Comparison of ENCODE assay signal across 19 cellular contexts in the genomic region with DNA sequence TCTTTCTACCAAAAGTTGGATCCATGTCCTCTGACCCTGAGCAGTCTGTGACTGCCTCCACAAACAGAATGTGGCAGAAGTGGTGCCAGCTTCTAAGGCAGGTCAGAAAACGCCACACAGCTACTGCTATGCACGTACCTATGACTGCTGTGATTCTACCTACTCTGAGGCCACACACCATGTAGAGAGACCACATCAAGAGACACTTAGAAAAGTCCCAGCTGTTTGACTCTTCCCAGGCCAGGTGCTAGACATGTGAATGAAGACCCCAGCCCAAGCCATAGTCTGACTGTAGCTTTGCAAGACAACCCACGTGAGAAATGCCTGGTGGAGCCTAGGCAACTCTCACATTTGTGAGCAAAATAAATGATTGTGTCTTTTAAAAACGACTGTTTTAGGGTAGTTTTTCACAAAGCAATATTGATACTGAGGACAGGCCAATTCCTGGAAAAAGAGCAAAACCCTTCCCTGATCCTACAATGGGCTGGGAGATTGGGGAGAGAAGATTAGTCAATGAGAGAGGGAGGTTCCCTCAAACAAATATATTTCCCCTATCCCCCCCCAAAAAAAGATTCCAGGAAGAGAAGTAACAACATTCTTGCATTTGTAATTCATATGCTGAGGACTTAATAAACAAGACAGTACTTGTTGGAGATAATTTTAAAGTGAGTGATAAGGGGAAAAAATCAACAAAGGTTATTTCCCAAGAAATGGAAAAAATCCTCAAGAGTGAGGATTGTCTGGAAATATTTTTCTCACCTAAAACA. TPM values are rescaled to one million over a fixed set of nuclear protein-coding genes. Genes with fewer than 3 reads are reported as not detected.
DNase-seq lines count a peak whose midpoint lies in the region; ATAC-seq, FAIRE-seq and TF ChIP-seq lines count a peak whose summit lies in the region.
"Had no signal": no experiment of that assay in that cellular context is flagged by ENCODE, and none has a peak within 500 bp of the region (broad histone marks: within the 10 kb centered on the region; RNA-seq: fewer than 3 reads in every experiment).

No MANE protein-coding gene starts in this region.

- no peaks in the 10 kb centered on the region for H3K27me3 Mint-ChIP-seq in activated CD4-positive, alpha-beta T cell treated with anti-CD3 and anti-CD28 coated beads for 36 hours
- H3K27me3 Mint-ChIP-seq in naive thymus-derived CD8-positive, alpha-beta T cell: no peaks in the 10 kb centered on the region
- H3K27me3 Mint-ChIP-seq: stimulated activated naive CD8-positive, alpha-beta T cell treated with anti-CD3 and anti-CD28 coated beads, Interleukin-15, Interleukin-2, amounts not matched to agents 100 ng/mL and 50 ng/mL, for 24 hours had no signal

- peak; percentile 69 for ATAC-seq in activated CD4-positive, alpha-beta T cell treated with anti-CD3 and anti-CD28 coated beads for 36 hours
- ATAC-seq in K562: peak; percentile 31
- peak; percentile 91 to 96 for ATAC-seq in naive thymus-derived CD8-positive, alpha-beta T cell
- ATAC-seq: lower lobe of right lung had no signal

- TF ChIP-seq POLR2A in K562 (conservative IDR thresholded peaks at IDR 0.05): no peak

- in situ Hi-C loops in K562 (cut with MboI): no loop called here

- CTCF ChIA-PET in activated CD4-positive, alpha-beta T cell treated with anti-CD3 and anti-CD28 coated beads for 36 hours (lab: Charles Lee): no interaction called here
- CTCF ChIA-PET in K562 (lab: Yijun Ruan, JAX; ENCODE audit: low intra/inter-chr PET ratio): no interaction called here

- no peak overlapping the region for H3K4me3 Mint-ChIP-seq in activated CD4-positive, alpha-beta T cell treated with anti-CD3 and anti-CD28 coated beads for 36 hours
- H3K4me3 Mint-ChIP-seq in naive thymus-derived CD8-positive, alpha-beta T cell: peak overlapping the region in 9 of 10 donors; percentile 15 to 85 (median 77)
- H3K4me3 Mint-ChIP-seq: nephron; stimulated activated naive CD8-positive, alpha-beta T cell treated with anti-CD3 and anti-CD28 coated beads, Interleukin-15, Interleukin-2, amounts not matched to agents 100 ng/mL and 50 ng/mL, for 24 hours had no signal

- BruUV-seq in K562 (replicated peaks; lab: Mats Ljungman, UMichigan): no TSS peak

- 0 out of 2 replicates have a peak, but pooled peaks cover 12% of the 10 kb centered on the region for H4K20me1 ChIP-seq in K562 (replicated peaks; ENCODE audit: control insufficient read depth, insufficient read depth, low read length)

- H3K9ac ChIP-seq in K562 (ENCODE audit: insufficient read depth in 1 of 2, low read depth in 2 of 2, low read length in 2 of 2): peak overlapping the region; percentile 13 to 78; a peak in 2 of 4 replicates
- H3K9ac ChIP-seq: BLaER1 treated with 17β-estradiol and CSF1 and Interleukin-3, amounts not matched to agents 10 nM and 100 nM had no signal

- H3K4me1 ChIP-seq in K562 (replicated peaks in 1 of 2; ENCODE audit: control insufficient read depth in 2 of 2, insufficient read depth in 2 of 2, low read length in 2 of 2): peaks cover 6 to 26% of the 10 kb centered on the region in 2 experiments; a peak in 4 of 5 replicates
- H3K4me1 ChIP-seq: prostate gland had no signal

- peak overlapping the region; percentile 22; the same call in 1 of the 2 replicates for H3K4me2 ChIP-seq in K562 (ENCODE audit: insufficient read depth, low read length)
- H3K4me2 ChIP-seq: BLaER1 treated with 17β-estradiol and CSF1 and Interleukin-3, amounts not matched to agents 10 nM and 100 nM had no signal

- no peaks in the 10 kb centered on the region for H3K36me3 ChIP-seq in K562 (ENCODE audit: control insufficient read depth, insufficient read depth, low read length)
- H3K36me3 ChIP-seq: lower lobe of right lung, prostate gland had no signal

- H3K4me1 Mint-ChIP-seq in activated CD4-positive, alpha-beta T cell treated with anti-CD3 and anti-CD28 coated beads for 36 hours: peaks cover 79% of the 10 kb centered on the region
- peaks cover 37 to 89% (median 78%) of the 10 kb centered on the region in 4 donors for H3K4me1 Mint-ChIP-seq in naive thymus-derived CD8-positive, alpha-beta T cell

- no peak overlapping the region for H2AFZ ChIP-seq in K562 (ENCODE audit: low read depth, low read length)

- H3K79me2 ChIP-seq in K562 (ENCODE audit: control insufficient read depth, insufficient read depth, low read length): peaks cover 76% of the 10 kb centered on the region

- no peak for TF ChIP-seq EP300 in K562 (IDR thresholded peaks at IDR 0.05; ENCODE audit: low read length)

- no peak for DNase-seq in activated CD4-positive, alpha-beta T cell treated with anti-CD3 and anti-CD28 coated beads for 36 hours
- no peak for DNase-seq in activated CD4-positive, alpha-beta T cell treated with anti-CD3 and anti-CD28 coated beads, Interleukin-2, amount 50 U/mL, for 4 hours
- peak; percentile 75 for DNase-seq in Jurkat, Clone E6-1 (ENCODE audit: low read depth, low spot score)
- DNase-seq in K562 (ENCODE audit: extremely low read depth in 1 of 4, low spot score in 3 of 4) (no peak), amygdala (lab: John Stamatoyannopoulos, UW) (no peak), NCI-H446 treated with DMSO at 0.1 percent for 48 hours (lab: John Stamatoyannopoulos, UW) (no peak), foreskin fibroblast (no peak)
- peak in 7 of 10 donors; percentile 11 to 49 (median 25) for DNase-seq in naive thymus-derived CD8-positive, alpha-beta T cell
- DNase-seq: 8988T; DMS79 treated with DMSO at 0.1 percent for 48 hours; foreskin melanocyte; lower lobe of right lung; NCI-H2171; stimulated activated CD4-positive, alpha-beta T cell treated with anti-CD3 and anti-CD28 coated beads, Interleukin-12 subunit alpha, Interleukin-12 subunit beta, amount 100 ng/mL, for 4 hours; SW 1271 had no signal

- no peak overlapping the region; the same call in 2 of the 3 replicates for H3K27ac ChIP-seq in K562 (ENCODE audit: extremely low read depth, low read depth, low read length)
- H3K27ac ChIP-seq: BLaER1 treated with 17β-estradiol and CSF1 and Interleukin-3, amounts not matched to agents 10 nM and 100 nM; lower lobe of right lung; prostate gland had no signal

- intact Hi-C loops in activated CD4-positive, alpha-beta T cell treated with anti-CD3 and anti-CD28 coated beads for 36 hours (cut with DNase I, micrococcal nuclease): no loop called here
- intact Hi-C loops in K562 (cut with micrococcal nuclease): no loop called here

- no peaks in the 10 kb centered on the region for H3K9me3 ChIP-seq in K562 (replicated peaks; ENCODE audit: control insufficient read depth, insufficient read depth, low read depth, low read length)
- H3K9me3 ChIP-seq: lower lobe of right lung, prostate gland had no signal

- peaks cover 3% of the 10 kb centered on the region for H3K36me3 Mint-ChIP-seq in activated CD4-positive, alpha-beta T cell treated with anti-CD3 and anti-CD28 coated beads for 36 hours (ENCODE audit: low read depth)
- peaks cover 0 to 2% (median 0%) of the 10 kb centered on the region in 3 donors for H3K36me3 Mint-ChIP-seq in naive thymus-derived CD8-positive, alpha-beta T cell

- H3K27ac Mint-ChIP-seq in activated CD4-positive, alpha-beta T cell treated with anti-CD3 and anti-CD28 coated beads for 36 hours: no peak overlapping the region
- peak overlapping the region; percentile 67 to 92 (median 88) for H3K27ac Mint-ChIP-seq in naive thymus-derived CD8-positive, alpha-beta T cell
- H3K27ac Mint-ChIP-seq: nephron; stimulated activated naive CD8-positive, alpha-beta T cell treated with anti-CD3 and anti-CD28 coated beads, Interleukin-15, Interleukin-2, amounts not matched to agents 100 ng/mL and 50 ng/mL, for 24 hours had no signal

- no peak for TF ChIP-seq RAD21 in K562 (CRISPR knock-in tag; conservative IDR thresholded peaks at IDR 0.05 in 1 of 2, IDR thresholded peaks at IDR 0.05 in 1 of 2)

- H3K4me3 ChIP-seq in Jurkat, Clone E6-1 (ENCODE audit: low read length): no peak overlapping the region
- H3K4me3 ChIP-seq in K562 (no peak overlapping the region), foreskin fibroblast (ENCODE audit: low read depth in 1 of 2, low read length in 2 of 2) (no peak overlapping the region)
- H3K4me3 ChIP-seq: BLaER1 treated with 17β-estradiol and CSF1 and Interleukin-3, amounts not matched to agents 10 nM and 100 nM; lower lobe of right lung; prostate gland had no signal

- H3K9me3 Mint-ChIP-seq in activated CD4-positive, alpha-beta T cell treated with anti-CD3 and anti-CD28 coated beads for 36 hours (ENCODE audit: low read depth): no peaks in the 10 kb centered on the region
- peaks cover 0 to 2% (median 0%) of the 10 kb centered on the region in 9 donors for H3K9me3 Mint-ChIP-seq in naive thymus-derived CD8-positive, alpha-beta T cell
- H3K9me3 Mint-ChIP-seq: stimulated activated naive CD8-positive, alpha-beta T cell treated with anti-CD3 and anti-CD28 coated beads, Interleukin-15, Interleukin-2, amounts not matched to agents 100 ng/mL and 50 ng/mL, for 24 hours had no signal

- peak; percentile 54 for FAIRE-seq in K562 (lab: Jason Lieb, UNC)

- no peaks in the 10 kb centered on the region for H3K9me1 ChIP-seq in K562 (ENCODE audit: control insufficient read depth, insufficient read depth, low read length)

- POLR2A ChIA-PET in activated CD4-positive, alpha-beta T cell treated with anti-CD3 and anti-CD28 coated beads for 36 hours (lab: Charles Lee): no interaction called here
- POLR2A ChIA-PET in K562 (lab: Yijun Ruan, JAX): interaction anchor here (1.0 kb wide), 1 partner anchor 34 kb away, joined by 3 read pairs; a partner anchor contains a TSS
- POLR2A ChIA-PET in naive thymus-derived CD8-positive, alpha-beta T cell (lab: Charles Lee): interaction anchor here (0.5 to 0.7 kb wide), 2 partner anchors 25 to 35 kb away, joined by 3 read pairs; no protein-coding TSS in a partner anchor

- no peaks in the 10 kb centered on the region for H3K27me3 ChIP-seq in K562 (ENCODE audit: control insufficient read depth in 2 of 2, insufficient read depth in 2 of 2, low read length in 2 of 2)
- H3K27me3 ChIP-seq: BLaER1 treated with 17β-estradiol and CSF1 and Interleukin-3, amounts not matched to agents 10 nM and 100 nM had no signal

- WGBS in K562 (ENCODE audit: insufficient coverage, low coverage, missing lambda C conversion rate): 43% methylated on average over 4 of the region's 4 CpGs

- no peak for TF ChIP-seq CTCF in K562 (IDR thresholded peaks at IDR 0.05 in 2 of 3, conservative IDR thresholded peaks at IDR 0.05 in 1 of 3; ENCODE audit: insufficient read depth in 2 of 3, low read depth in 1 of 3, low read length in 3 of 3)
- TF ChIP-seq CTCF in foreskin fibroblast (IDR thresholded peaks at IDR 0.05; ENCODE audit: low read depth, low read length): no peak

RNA-seq across cellular contexts. Expression of a gene that starts 33.3 kb away (rescaled TPM):
- 10 to 100 TPM; 67.9 to 69.8 TPM for total RNA-seq in activated CD4-positive, alpha-beta T cell treated with anti-CD3 and anti-CD28 coated beads for 36 hours
- polyA plus RNA-seq in Jurkat, Clone E6-1 (2012; ENCODE audit: insufficient read depth, insufficient read length): 41.2 TPM
- 54.3 and 216 TPM in 2 replicates for total RNA-seq in K562 (2011; cell fraction: chromatin; rRNA removed; ENCODE audit: low replicate concordance)
- 36.9 and 53.4 TPM in 2 replicates for total RNA-seq in K562 (2011; cell fraction: nucleolus; rRNA removed)
- total RNA-seq in K562 (2011; cell fraction: nucleoplasm; rRNA removed): 66.0 and 97.4 TPM in 2 replicates
- total RNA-seq in K562 (2014; rRNA removed): 15.9 and 31.6 TPM in 2 replicates
- total RNA-seq in K562 (2014; rRNA removed; fragmentation: Illumina TruSeq; extraction: Trizol): 29.3 and 36.9 TPM in 2 replicates
- 31.7 and 34.9 TPM in 2 replicates for total RNA-seq in K562 (2015; rRNA removed; fragmentation: Illumina TruSeq; extraction: Trizol)
- total RNA-seq in K562 (2021): 24.1 and 25.8 TPM in 2 replicates
- polyA plus RNA-seq in K562 (2011; rRNA removed): 16.0 and 21.7 TPM in 2 replicates
- 4.9 and 8.5 TPM in 2 replicates for polyA plus RNA-seq in K562 (2011; cell fraction: cytosol; rRNA removed)
- 24.7 and 39.0 TPM in 2 replicates for polyA plus RNA-seq in K562 (2011; cell fraction: nucleus; rRNA removed)
- 10.3 and 14.0 TPM in 2 replicates for polyA plus RNA-seq in K562 (2012)
- polyA plus RNA-seq in K562 (2014; fragmentation: Illumina TruSeq; extraction: Trizol): 11.4 and 13.2 TPM in 2 replicates
- polyA plus RNA-seq in K562 (2014; fragmentation: Nextera tagmentation; extraction: Ambion mirVana): 1 to 10 TPM; 7.2 TPM
- polyA plus RNA-seq in K562 (2014; rRNA removed): 9.3 and 11.5 TPM in 2 replicates
- polyA minus RNA-seq in K562 (2011; rRNA and poly(A)+ RNA removed): 96.4 and 106 TPM in 2 replicates
- polyA minus RNA-seq in K562 (2011; cell fraction: cytosol; rRNA and poly(A)+ RNA removed): 18.9 and 26.7 TPM in 2 replicates
- polyA minus RNA-seq in K562 (2011; cell fraction: nucleus; rRNA and poly(A)+ RNA removed): 125 and 183 TPM in 2 replicates
- 100 to 1,000 TPM; 111 to 119 TPM for total RNA-seq in naive thymus-derived CD8-positive, alpha-beta T cell
- polyA plus RNA-seq in naive thymus-derived CD8-positive, alpha-beta T cell: 10 to 100 TPM; 31.4 to 36.4 (median 31.6) TPM

Comparison
In these comparisons a context has a peak if more than half of its experiments do, and no peak if none do; other contexts are left out.
1. ATAC-seq: peak in every context shown above with its lines; median percentile 94 in naive thymus-derived CD8-positive, alpha-beta T cell; 69 in activated CD4-positive, alpha-beta T cell treated with anti-CD3 and anti-CD28 coated beads for 36 hours; 31 in K562.
2. DNase-seq: peak in Jurkat, Clone E6-1 (single experiment) and naive thymus-derived CD8-positive, alpha-beta T cell (7 of 10); none in activated CD4-positive, alpha-beta T cell treated with anti-CD3 and anti-CD28 coated beads for 36 hours (single experiment), activated CD4-positive, alpha-beta T cell treated with anti-CD3 and anti-CD28 coated beads, Interleukin-2, amount 50 U/mL, for 4 hours (0 of 2), K562 (0 of 4), amygdala (0 of 56), NCI-H446 treated with DMSO at 0.1 percent for 48 hours (single experiment) and foreskin fibroblast (0 of 2).